2 cellular contexts compared by ENCODE assay signal in genomic region chr10:5500162-5500670, GRCh38.
TF ChIP-seq lines count a peak whose summit lies in the region.

No MANE protein-coding gene starts in this region.

TF ChIP-seq in IMR-90, 13 proteins besides CTCF, POLR2A, EP300 and RAD21:
- TF ChIP-seq RCOR1 (IDR thresholded peaks at IDR 0.05; ENCODE audit: insufficient replicate concordance, low read length): no peak
- no peak for TF ChIP-seq FOS (IDR thresholded peaks at IDR 0.05; ENCODE audit: low read depth, low read length)
- TF ChIP-seq MXI1 (IDR thresholded peaks at IDR 0.05; ENCODE audit: borderline replicate concordance, low read depth, low read length): no peak
- TF ChIP-seq SMC3 (IDR thresholded peaks at IDR 0.05; ENCODE audit: low read depth, low read length): no peak
- TF ChIP-seq ELK1 (IDR thresholded peaks at IDR 0.05; ENCODE audit: borderline replicate concordance, low read depth, low read length): no peak
- TF ChIP-seq USF2 (IDR thresholded peaks at IDR 0.05; ENCODE audit: low read depth, low read length): no peak
- TF ChIP-seq BHLHE40 (IDR thresholded peaks at IDR 0.05; ENCODE audit: low read depth, low read length): no peak
- no peak for TF ChIP-seq MAZ (IDR thresholded peaks at IDR 0.05; ENCODE audit: borderline replicate concordance, low read depth, low read length)
- no peak for TF ChIP-seq MAFK (IDR thresholded peaks at IDR 0.05; ENCODE audit: low read depth, low read length)

TF ChIP-seq in H1, 55 proteins besides CTCF, POLR2A, EP300 and RAD21:
- TF ChIP-seq CEBPB (IDR thresholded peaks at IDR 0.05; ENCODE audit: low read depth, low read length) (no peak), PHF8 (conservative IDR thresholded peaks at IDR 0.05; ENCODE audit: low read depth, low read length) (no peak), JUND (IDR thresholded peaks at IDR 0.05; ENCODE audit: low read length) (no peak), CTBP2 (IDR thresholded peaks at IDR 0.05; ENCODE audit: borderline replicate concordance, insufficient read depth, insufficient read length, low read length) (no peak), NANOG (IDR thresholded peaks at IDR 0.05; ENCODE audit: insufficient read depth, low read depth, low read length, poor library complexity, severe bottlenecking) (no peak), GTF2F1 (IDR thresholded peaks at IDR 0.05; ENCODE audit: borderline replicate concordance, low read depth, low read length) (no peak), TAF1 (IDR thresholded peaks at IDR 0.05; ENCODE audit: low read depth, low read length) (no peak), SP1 (IDR thresholded peaks at IDR 0.05; ENCODE audit: low read depth, low read length) (no peak), RFX5 (IDR thresholded peaks at IDR 0.05; ENCODE audit: borderline replicate concordance, low read depth, low read length) (no peak), SIRT6 (IDR thresholded peaks at IDR 0.05; ENCODE audit: low read length) (no peak), TCF12 (IDR thresholded peaks at IDR 0.05; ENCODE audit: low read depth, low read length) (no peak), USF2 (IDR thresholded peaks at IDR 0.05; ENCODE audit: low read length) (no peak), CREB1 (IDR thresholded peaks at IDR 0.05) (no peak), CBX5 (IDR thresholded peaks at IDR 0.05; ENCODE audit: low read depth, low read length) (no peak), ASH2L (IDR thresholded peaks at IDR 0.05; ENCODE audit: low read length) (no peak), YY1 (IDR thresholded peaks at IDR 0.05; ENCODE audit: low read depth, low read length) (no peak)
